Comparison of ENCODE assay signal across 21 cellular contexts in the genomic region with DNA sequence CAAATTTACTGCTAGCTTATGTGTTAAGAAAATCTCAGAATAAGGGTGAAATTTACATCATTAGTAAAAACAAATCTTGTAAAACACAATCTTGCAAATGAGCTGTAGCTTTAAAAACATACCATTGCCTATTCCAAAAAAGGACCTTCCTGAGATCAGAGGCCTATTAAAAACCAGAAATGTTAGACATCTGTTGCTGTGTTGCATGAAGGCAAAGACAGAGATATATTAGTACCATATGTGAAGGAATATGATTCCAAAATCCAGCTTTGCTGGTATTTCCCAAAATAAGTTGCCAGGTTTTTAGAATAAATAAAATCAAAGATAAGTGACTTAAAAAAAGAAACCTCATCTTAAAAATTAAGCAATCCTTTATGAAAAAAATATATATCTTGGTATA.
"Had no signal": no experiment of that assay in that cellular context is flagged by ENCODE, and none has a peak within 500 bp of the region (broad histone marks: within the 10 kb centered on the region; RNA-seq: fewer than 3 reads in every experiment).

No MANE protein-coding gene starts in this region.

- H3K36me3 Mint-ChIP-seq: activated naive CD4-positive, alpha-beta T cell treated with anti-CD3 and anti-CD28 coated beads, Interleukin-2, amount 50 U/mL, for 72 hours had no signal

- H3K9me3 ChIP-seq: psoas muscle, right lobe of liver had no signal

- H3K27ac Mint-ChIP-seq: activated naive CD4-positive, alpha-beta T cell treated with anti-CD3 and anti-CD28 coated beads, Interleukin-2, amount 50 U/mL, for 72 hours; nephron progenitor cell had no signal

- H3K4me1 ChIP-seq: gastroesophageal sphincter, psoas muscle, right lobe of liver, spleen had no signal

- H3K27me3 ChIP-seq: brain microvascular endothelial cell, gastroesophageal sphincter, right lobe of liver, spleen had no signal

- H3K4me3 Mint-ChIP-seq: nephron progenitor cell had no signal

- ATAC-seq: activated CD4-positive, CD25-positive, alpha-beta regulatory T cell treated with anti-CD3 and anti-CD28 coated beads, Interleukin-2, amount 50 U/mL, for 24 hours; activated naive CD4-positive, alpha-beta T cell treated with anti-CD3 and anti-CD28 coated beads, Interleukin-2, amount 50 U/mL, for 72 hours; gastroesophageal sphincter; left ventricle myocardium superior; psoas muscle; right lobe of liver had no signal

- H3K27ac ChIP-seq: brain microvascular endothelial cell, gastroesophageal sphincter, psoas muscle, right lobe of liver, spleen had no signal

- H3K4me3 ChIP-seq: gastroesophageal sphincter, psoas muscle, right lobe of liver, spleen had no signal

- DNase-seq: activated CD4-positive, alpha-beta T cell treated with anti-CD3 and anti-CD28 coated beads, Interleukin-2, amount 50 U/mL, for 4 hours; activated effector memory CD4-positive, alpha-beta T cell treated with Interleukin-2 at 50 U/mL for 16 hours; activated T-cell treated with anti-CD3 and anti-CD28 coated beads, Interleukin-2, amount 50 U/mL, for 1 hour; amygdala; brain microvascular endothelial cell; cerebellar nuclear complex; dermis blood vessel endothelial cell; erythroblast; kidney; left ventricle myocardium superior; mesenchymal stem cell; nephron progenitor cell; psoas muscle; right lobe of liver; spleen; stimulated activated CD4-positive, alpha-beta T cell treated with anti-CD3 and anti-CD28 coated beads, Interleukin-2, amount 100 ng/mL, for 24 hours; stimulated activated naive CD4-positive, alpha-beta T cell treated with Interleukin-2 at 50 U/mL for 16 hours; trophoblast cell had no signal

- H3K36me3 ChIP-seq: brain microvascular endothelial cell, gastroesophageal sphincter, right lobe of liver, spleen had no signal
